Comparison of ENCODE assay signal across 9 cellular contexts in genomic region chr6:30450908-30451818, GRCh38. TPM values are rescaled to one million over a fixed set of nuclear protein-coding genes. Genes with fewer than 3 reads are reported as not detected.
DNase-seq lines count a peak whose midpoint lies in the region; ATAC-seq and TF ChIP-seq lines count a peak whose summit lies in the region.
"Had no signal": no experiment of that assay in that cellular context is flagged by ENCODE, and none has a peak within 500 bp of the region (broad histone marks: within the 10 kb centered on the region; RNA-seq: fewer than 3 reads in every experiment).

No MANE protein-coding gene starts in this region.

- TF ChIP-seq POLR2A in right lobe of liver (IDR thresholded peaks at IDR 0.05) = no peak

- in situ Hi-C loops in brain microvascular endothelial cell (cut with HindIII; ENCODE audit: low pct_ligation_motif_present, low sequenced_read_pairs) = no loop called here

- intact Hi-C loops in right lobe of liver (cut with DNase I) = no loop called here

- no peak overlapping the region for H3K27ac ChIP-seq in brain microvascular endothelial cell
- no peak overlapping the region for H3K27ac ChIP-seq in right lobe of liver
- H3K27ac ChIP-seq: 22Rv1 had no signal

- peak; percentile 49 to 65 (median 58) for ATAC-seq in right lobe of liver
- ATAC-seq in stimulated activated naive CD8-positive, alpha-beta T cell treated with anti-CD3 and anti-CD28 coated beads, Interleukin-15, Interleukin-2, amounts not matched to agents 100 U/mL and 50 U/mL, for 24 hours = peak; percentile 59
- ATAC-seq in GM18868 (IDR thresholded peaks at IDR 0.05; ENCODE audit: unreplicated experiment) = no peak
- ATAC-seq in GM19328 (IDR thresholded peaks at IDR 0.05; ENCODE audit: unreplicated experiment) = no peak

- no peak for TF ChIP-seq CTCF in brain microvascular endothelial cell (IDR thresholded peaks at IDR 0.05; ENCODE audit: low read depth, low read length, missing control alignments)
- TF ChIP-seq CTCF in right lobe of liver (IDR thresholded peaks at IDR 0.05) = no peak

- 5% methylated on average over 9 of the region's 52 CpGs for WGBS in right lobe of liver (ENCODE audit: insufficient coverage, low coverage, low lambda C conversion rate, missing lambda C conversion rate)

- no peak overlapping the region for H3K4me3 ChIP-seq in brain microvascular endothelial cell (ENCODE audit: low read depth, low read length)
- H3K4me3 ChIP-seq in right lobe of liver = peak overlapping the region in 1 of 3 donors; percentile 2

- H3K27me3 ChIP-seq in brain microvascular endothelial cell (replicated peaks) (peaks cover 66% of the 10 kb centered on the region), right lobe of liver (peaks cover 0 to 16% of the 10 kb centered on the region in 2 donors)

- DNase-seq in DMS 273 (lab: John Stamatoyannopoulos, UW; ENCODE audit: unreplicated experiment) (peak; percentile 26), DMS 273 treated with DMSO at 0.1 percent for 48 hours (lab: John Stamatoyannopoulos, UW) (no peak), SW480 (ENCODE audit: low spot score) (peak; percentile 21), brain microvascular endothelial cell (peak; percentile 56), right lobe of liver (peak in 2 of 3 donors; percentile 55 to 62)
- DNase-seq in stimulated activated naive CD8-positive, alpha-beta T cell treated with anti-CD3 and anti-CD28 coated beads, Interleukin-15, Interleukin-2, amounts not matched to agents 100 U/mL and 50 U/mL, for 24 hours = peak; percentile 50

- no peaks in the 10 kb centered on the region for H3K36me3 ChIP-seq in brain microvascular endothelial cell (replicated peaks)
- H3K36me3 ChIP-seq in right lobe of liver = no peaks in the 10 kb centered on the region

- peaks cover 0 to 3% (median 0%) of the 10 kb centered on the region in 4 donors for H3K4me1 ChIP-seq in right lobe of liver

- no peaks in the 10 kb centered on the region for H3K9me3 ChIP-seq in right lobe of liver

RNA-seq across cellular contexts. Expression of gene HLA-E, which starts 38.1 kb away (rescaled TPM):
- total RNA-seq in right lobe of liver = 100 to 1,000 TPM; 116 to 257 (median 183) TPM

Comparison
In these comparisons a context has a peak if more than half of its experiments do, and no peak if none do; other contexts are left out.
1. ATAC-seq: peak in right lobe of liver (4 of 4) and stimulated activated naive CD8-positive, alpha-beta T cell treated with anti-CD3 and anti-CD28 coated beads, Interleukin-15, Interleukin-2, amounts not matched to agents 100 U/mL and 50 U/mL, for 24 hours (single experiment); none in GM18868 (single experiment) and GM19328 (single experiment).